ENCODE assay signal across 15 cellular contexts in the genomic region with DNA sequence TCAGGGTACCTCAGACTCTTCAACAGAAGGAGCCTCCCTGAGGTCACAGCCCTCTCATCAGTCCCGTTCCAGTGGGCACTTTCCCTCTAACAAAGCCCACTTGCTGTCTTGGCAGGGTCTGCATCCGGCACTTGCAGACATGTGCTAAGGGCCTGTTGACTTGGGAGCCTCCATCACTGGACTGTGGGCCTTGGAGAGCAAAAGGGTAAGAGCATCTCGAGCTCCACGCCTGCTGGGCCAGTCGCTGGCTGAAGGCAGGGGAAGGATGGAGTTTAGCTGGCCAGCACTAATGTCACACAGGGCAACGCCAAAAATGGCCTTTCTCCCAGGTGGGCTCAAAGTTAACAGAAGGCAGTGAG. TPM values are rescaled to one million over a fixed set of nuclear protein-coding genes. Genes with fewer than 3 reads are reported as not detected.
DNase-seq lines count a peak whose midpoint lies in the region; ATAC-seq and TF ChIP-seq lines count a peak whose summit lies in the region.
"Had no signal": no experiment of that assay in that cellular context is flagged by ENCODE, and none has a peak within 500 bp of the region (broad histone marks: within the 10 kb centered on the region; RNA-seq: fewer than 3 reads in every experiment).

No MANE protein-coding gene starts in this region.

- peak overlapping the region; percentile 65 for H3K4me3 Mint-ChIP-seq in CD8-positive, alpha-beta T cell
- H3K4me3 Mint-ChIP-seq in IgD-negative memory B cell: peak overlapping the region in 3 of 4 donors; percentile 10 to 66 (median 59)
- H3K4me3 Mint-ChIP-seq in nephron: peak overlapping the region; percentile 72 to 87 (median 76)

- DNase-seq in CD8-positive, alpha-beta T cell: no peak
- DNase-seq in coronary artery (ENCODE audit: low spot score) (no peak), AML-193 (lab: John Stamatoyannopoulos, UW) (no peak), GM10266 (ENCODE audit: extremely low spot score) (no peak), NCI-H748 (lab: John Stamatoyannopoulos, UW; ENCODE audit: unreplicated experiment) (no peak)
- DNase-seq: activated gamma-delta T cell, colonic mucosa, NCI-H1417 treated with DMSO at 0.1 percent for 48 hours, NCI-H748 treated with DMSO at 0.1 percent for 48 hours, WERI-Rb-1 had no signal

- intact Hi-C loops in CD8-positive, alpha-beta T cell (cut with DNase I, micrococcal nuclease): loop anchor here (5.0 to 10.0 kb wide), 5 partner anchors 124 to 1493 kb away; partner anchors contain the start of genes PRELID1 (in 2 of the 2), RAB24 (in 2 of the 2), B4GALT7 (in 1 of the 2) and CLK4 (in 1 of the 2)

- no peaks in the 10 kb centered on the region for H3K9me3 Mint-ChIP-seq in CD8-positive, alpha-beta T cell
- H3K9me3 Mint-ChIP-seq in IgD-negative memory B cell (no peaks in the 10 kb centered on the region), nephron (no peaks in the 10 kb centered on the region)

- H3K27ac Mint-ChIP-seq in CD8-positive, alpha-beta T cell: peak overlapping the region; percentile 8
- peak overlapping the region in 2 of 3 donors; percentile 68 to 77 for H3K27ac Mint-ChIP-seq in IgD-negative memory B cell
- H3K27ac Mint-ChIP-seq in nephron: peak overlapping the region; percentile 75 to 94 (median 78)

- ATAC-seq in CD8-positive, alpha-beta T cell: no peak
- ATAC-seq in HG03460 (IDR thresholded peaks at IDR 0.05; ENCODE audit: unreplicated experiment): no peak
- ATAC-seq: left lung had no signal

- no peaks in the 10 kb centered on the region for H3K27me3 ChIP-seq in CD8-positive, alpha-beta T cell (ENCODE audit: insufficient read depth, low read length)
- H3K27me3 ChIP-seq: colonic mucosa, left lung had no signal

- H3K36me3 Mint-ChIP-seq in CD8-positive, alpha-beta T cell: peaks cover 17% of the 10 kb centered on the region
- peaks cover 4% of the 10 kb centered on the region for H3K36me3 Mint-ChIP-seq in IgD-negative memory B cell
- peaks cover 17% of the 10 kb centered on the region for H3K36me3 Mint-ChIP-seq in nephron (ENCODE audit: low read depth)

- H3K4me1 Mint-ChIP-seq in CD8-positive, alpha-beta T cell (ENCODE audit: low read depth): peaks cover 42% of the 10 kb centered on the region
- peaks cover 26 to 35% (median 34%) of the 10 kb centered on the region in 3 donors for H3K4me1 Mint-ChIP-seq in IgD-negative memory B cell
- H3K4me1 Mint-ChIP-seq in nephron: peaks cover 28% of the 10 kb centered on the region

- no peaks in the 10 kb centered on the region for H3K27me3 Mint-ChIP-seq in CD8-positive, alpha-beta T cell (ENCODE audit: low read depth)
- H3K27me3 Mint-ChIP-seq in IgD-negative memory B cell: no peaks in the 10 kb centered on the region
- peaks cover 19% of the 10 kb centered on the region for H3K27me3 Mint-ChIP-seq in nephron (ENCODE audit: low read depth)

- TF ChIP-seq CTCF in CD8-positive, alpha-beta T cell (IDR thresholded peaks at IDR 0.05): no peak
- TF ChIP-seq CTCF in coronary artery (IDR thresholded peaks at IDR 0.05) (no peak), nephron (IDR thresholded peaks at IDR 0.05; ENCODE audit: unreplicated experiment in 3 of 3) (no peak), GM10266 (IDR thresholded peaks at IDR 0.05; ENCODE audit: control insufficient read depth, insufficient read depth, low read depth, missing control alignments) (no peak)

- no peak overlapping the region for H3K4me3 ChIP-seq in CD8-positive, alpha-beta T cell (ENCODE audit: low read depth, low read length)
- no peak overlapping the region for H3K4me3 ChIP-seq in coronary artery
- H3K4me3 ChIP-seq: colonic mucosa, left lung had no signal

- no peaks in the 10 kb centered on the region for H3K9me3 ChIP-seq in CD8-positive, alpha-beta T cell (ENCODE audit: low read length)
- H3K9me3 ChIP-seq: colonic mucosa, left lung had no signal

- no peak overlapping the region for H3K27ac ChIP-seq in CD8-positive, alpha-beta T cell (ENCODE audit: low read depth, low read length)
- peak overlapping the region; percentile 88 to 94 for H3K27ac ChIP-seq in coronary artery
- H3K27ac ChIP-seq: C4-2B, colonic mucosa, left lung, WERI-Rb-1 had no signal

- H3K36me3 ChIP-seq in CD8-positive, alpha-beta T cell (ENCODE audit: insufficient read depth, low read length): peaks cover 8% of the 10 kb centered on the region
- H3K36me3 ChIP-seq: colonic mucosa had no signal

- peaks cover 38% of the 10 kb centered on the region for H3K4me1 ChIP-seq in CD8-positive, alpha-beta T cell (ENCODE audit: insufficient read depth, low read length)

- POLR2A ChIA-PET in CD8-positive, alpha-beta T cell (lab: Charles Lee): interaction anchor here (0.6 to 0.7 kb wide), 2 partner anchors 17 to 1468 kb away, joined by 3 to 4 read pairs; no protein-coding TSS in a partner anchor

- CTCF ChIA-PET in CD8-positive, alpha-beta T cell (lab: Charles Lee): interaction anchor here (0.8 to 11.7 kb wide), 3 partner anchors 17 to 180 kb away, joined by 3 to 74 read pairs (median 3); no protein-coding TSS in a partner anchor

RNA-seq across cellular contexts. Expression of gene NSD1, which starts 2.2 kb away (rescaled TPM):
- 10 to 100 TPM; 71.8 to 75.2 TPM for total RNA-seq in CD8-positive, alpha-beta T cell
- polyA plus RNA-seq in IgD-negative memory B cell: 68.5 TPM

RNA-seq across cellular contexts. Expression of gene FGFR4, which starts 44.6 kb away (rescaled TPM):
- 1 to 10 TPM; 2.6 TPM for total RNA-seq in CD8-positive, alpha-beta T cell
- polyA plus RNA-seq in IgD-negative memory B cell: 0.38 TPM

Comparison
In these comparisons a context has a peak if more than half of its experiments do, and no peak if none do; other contexts are left out.
1. H3K27ac Mint-ChIP-seq: peak in every context shown above with its lines; median percentile 78 in nephron; 72 in IgD-negative memory B cell; 8 in CD8-positive, alpha-beta T cell.